ENCODE assay signal across 1 cellular context in the genomic region with DNA sequence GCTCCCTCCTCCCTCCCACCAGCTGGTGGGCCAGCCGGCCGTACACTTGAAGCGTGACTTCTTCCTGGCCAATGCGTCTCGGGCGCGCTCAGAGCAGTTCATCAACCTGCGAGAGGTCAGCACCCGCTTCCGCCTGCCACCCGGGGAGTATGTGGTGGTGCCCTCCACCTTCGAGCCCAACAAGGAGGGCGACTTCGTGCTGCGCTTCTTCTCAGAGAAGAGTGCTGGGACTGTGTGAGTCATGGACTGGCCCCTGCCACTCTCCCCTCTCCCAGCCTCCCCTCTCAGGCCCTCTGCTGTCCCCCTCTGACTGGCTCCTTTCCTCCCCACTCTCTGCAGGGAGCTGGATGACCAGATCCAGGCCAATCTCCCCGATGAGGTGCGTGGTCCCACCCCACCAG.
TF ChIP-seq lines count a peak whose summit lies in the region.

No MANE protein-coding gene starts in this region.

TF ChIP-seq in WTC11, 78 proteins besides CTCF, POLR2A, EP300 and RAD21 (continued from another document):
- TF ChIP-seq, protein P1, sequence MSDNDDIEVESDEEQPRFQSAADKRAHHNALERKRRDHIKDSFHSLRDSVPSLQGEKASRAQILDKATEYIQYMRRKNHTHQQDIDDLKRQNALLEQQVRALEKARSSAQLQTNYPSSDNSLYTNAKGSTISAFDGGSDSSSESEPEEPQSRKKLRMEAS (CRISPR knock-in tag; IDR thresholded peaks at IDR 0.05) = no peak
- TF ChIP-seq ESRRA (CRISPR knock-in tag; IDR thresholded peaks at IDR 0.05; ENCODE audit: borderline replicate concordance) (no peak), ZNF232 (CRISPR knock-in tag; IDR thresholded peaks at IDR 0.05) (no peak), CBFB (CRISPR knock-in tag; IDR thresholded peaks at IDR 0.05; ENCODE audit: low read depth) (no peak), ZNF317 (CRISPR knock-in tag; IDR thresholded peaks at IDR 0.05; ENCODE audit: borderline replicate concordance, low read depth) (no peak), JUN (CRISPR knock-in tag; IDR thresholded peaks at IDR 0.05) (no peak), FOXK1 (CRISPR knock-in tag; IDR thresholded peaks at IDR 0.05) (no peak), TEAD1 (CRISPR knock-in tag; IDR thresholded peaks at IDR 0.05) (no peak), GABPB1 (CRISPR knock-in tag; IDR thresholded peaks at IDR 0.05) (no peak), CREM (CRISPR knock-in tag; IDR thresholded peaks at IDR 0.05) (no peak), OVOL2 (CRISPR knock-in tag; IDR thresholded peaks at IDR 0.05; ENCODE audit: borderline replicate concordance) (no peak), FOXP1 (CRISPR knock-in tag; IDR thresholded peaks at IDR 0.05; ENCODE audit: borderline replicate concordance) (no peak), SMAD3 (CRISPR knock-in tag; IDR thresholded peaks at IDR 0.05; ENCODE audit: borderline replicate concordance) (no peak)
- TF ChIP-seq, protein P2, sequence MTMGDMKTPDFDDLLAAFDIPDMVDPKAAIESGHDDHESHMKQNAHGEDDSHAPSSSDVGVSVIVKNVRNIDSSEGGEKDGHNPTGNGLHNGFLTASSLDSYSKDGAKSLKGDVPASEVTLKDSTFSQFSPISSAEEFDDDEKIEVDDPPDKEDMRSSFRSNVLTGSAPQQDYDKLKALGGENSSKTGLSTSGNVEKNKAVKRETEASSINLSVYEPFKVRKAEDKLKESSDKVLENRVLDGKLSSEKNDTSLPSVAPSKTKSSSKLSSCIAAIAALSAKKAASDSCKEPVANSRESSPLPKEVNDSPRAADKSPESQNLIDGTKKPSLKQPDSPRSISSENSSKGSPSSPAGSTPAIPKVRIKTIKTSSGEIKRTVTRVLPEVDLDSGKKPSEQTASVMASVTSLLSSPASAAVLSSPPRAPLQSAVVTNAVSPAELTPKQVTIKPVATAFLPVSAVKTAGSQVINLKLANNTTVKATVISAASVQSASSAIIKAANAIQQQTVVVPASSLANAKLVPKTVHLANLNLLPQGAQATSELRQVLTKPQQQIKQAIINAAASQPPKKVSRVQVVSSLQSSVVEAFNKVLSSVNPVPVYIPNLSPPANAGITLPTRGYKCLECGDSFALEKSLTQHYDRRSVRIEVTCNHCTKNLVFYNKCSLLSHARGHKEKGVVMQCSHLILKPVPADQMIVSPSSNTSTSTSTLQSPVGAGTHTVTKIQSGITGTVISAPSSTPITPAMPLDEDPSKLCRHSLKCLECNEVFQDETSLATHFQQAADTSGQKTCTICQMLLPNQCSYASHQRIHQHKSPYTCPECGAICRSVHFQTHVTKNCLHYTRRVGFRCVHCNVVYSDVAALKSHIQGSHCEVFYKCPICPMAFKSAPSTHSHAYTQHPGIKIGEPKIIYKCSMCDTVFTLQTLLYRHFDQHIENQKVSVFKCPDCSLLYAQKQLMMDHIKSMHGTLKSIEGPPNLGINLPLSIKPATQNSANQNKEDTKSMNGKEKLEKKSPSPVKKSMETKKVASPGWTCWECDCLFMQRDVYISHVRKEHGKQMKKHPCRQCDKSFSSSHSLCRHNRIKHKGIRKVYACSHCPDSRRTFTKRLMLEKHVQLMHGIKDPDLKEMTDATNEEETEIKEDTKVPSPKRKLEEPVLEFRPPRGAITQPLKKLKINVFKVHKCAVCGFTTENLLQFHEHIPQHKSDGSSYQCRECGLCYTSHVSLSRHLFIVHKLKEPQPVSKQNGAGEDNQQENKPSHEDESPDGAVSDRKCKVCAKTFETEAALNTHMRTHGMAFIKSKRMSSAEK (CRISPR knock-in tag; IDR thresholded peaks at IDR 0.05; ENCODE audit: borderline replicate concordance) = no peak
- TF ChIP-seq, protein P3, sequence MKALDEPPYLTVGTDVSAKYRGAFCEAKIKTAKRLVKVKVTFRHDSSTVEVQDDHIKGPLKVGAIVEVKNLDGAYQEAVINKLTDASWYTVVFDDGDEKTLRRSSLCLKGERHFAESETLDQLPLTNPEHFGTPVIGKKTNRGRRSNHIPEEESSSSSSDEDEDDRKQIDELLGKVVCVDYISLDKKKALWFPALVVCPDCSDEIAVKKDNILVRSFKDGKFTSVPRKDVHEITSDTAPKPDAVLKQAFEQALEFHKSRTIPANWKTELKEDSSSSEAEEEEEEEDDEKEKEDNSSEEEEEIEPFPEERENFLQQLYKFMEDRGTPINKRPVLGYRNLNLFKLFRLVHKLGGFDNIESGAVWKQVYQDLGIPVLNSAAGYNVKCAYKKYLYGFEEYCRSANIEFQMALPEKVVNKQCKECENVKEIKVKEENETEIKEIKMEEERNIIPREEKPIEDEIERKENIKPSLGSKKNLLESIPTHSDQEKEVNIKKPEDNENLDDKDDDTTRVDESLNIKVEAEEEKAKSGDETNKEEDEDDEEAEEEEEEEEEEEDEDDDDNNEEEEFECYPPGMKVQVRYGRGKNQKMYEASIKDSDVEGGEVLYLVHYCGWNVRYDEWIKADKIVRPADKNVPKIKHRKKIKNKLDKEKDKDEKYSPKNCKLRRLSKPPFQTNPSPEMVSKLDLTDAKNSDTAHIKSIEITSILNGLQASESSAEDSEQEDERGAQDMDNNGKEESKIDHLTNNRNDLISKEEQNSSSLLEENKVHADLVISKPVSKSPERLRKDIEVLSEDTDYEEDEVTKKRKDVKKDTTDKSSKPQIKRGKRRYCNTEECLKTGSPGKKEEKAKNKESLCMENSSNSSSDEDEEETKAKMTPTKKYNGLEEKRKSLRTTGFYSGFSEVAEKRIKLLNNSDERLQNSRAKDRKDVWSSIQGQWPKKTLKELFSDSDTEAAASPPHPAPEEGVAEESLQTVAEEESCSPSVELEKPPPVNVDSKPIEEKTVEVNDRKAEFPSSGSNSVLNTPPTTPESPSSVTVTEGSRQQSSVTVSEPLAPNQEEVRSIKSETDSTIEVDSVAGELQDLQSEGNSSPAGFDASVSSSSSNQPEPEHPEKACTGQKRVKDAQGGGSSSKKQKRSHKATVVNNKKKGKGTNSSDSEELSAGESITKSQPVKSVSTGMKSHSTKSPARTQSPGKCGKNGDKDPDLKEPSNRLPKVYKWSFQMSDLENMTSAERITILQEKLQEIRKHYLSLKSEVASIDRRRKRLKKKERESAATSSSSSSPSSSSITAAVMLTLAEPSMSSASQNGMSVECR (CRISPR knock-in tag; IDR thresholded peaks at IDR 0.05; ENCODE audit: borderline replicate concordance) = no peak
- TF ChIP-seq, protein P4, sequence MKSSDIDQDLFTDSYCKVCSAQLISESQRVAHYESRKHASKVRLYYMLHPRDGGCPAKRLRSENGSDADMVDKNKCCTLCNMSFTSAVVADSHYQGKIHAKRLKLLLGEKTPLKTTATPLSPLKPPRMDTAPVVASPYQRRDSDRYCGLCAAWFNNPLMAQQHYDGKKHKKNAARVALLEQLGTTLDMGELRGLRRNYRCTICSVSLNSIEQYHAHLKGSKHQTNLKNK (CRISPR knock-in tag; IDR thresholded peaks at IDR 0.05) = no peak
- TF ChIP-seq, protein P5, sequence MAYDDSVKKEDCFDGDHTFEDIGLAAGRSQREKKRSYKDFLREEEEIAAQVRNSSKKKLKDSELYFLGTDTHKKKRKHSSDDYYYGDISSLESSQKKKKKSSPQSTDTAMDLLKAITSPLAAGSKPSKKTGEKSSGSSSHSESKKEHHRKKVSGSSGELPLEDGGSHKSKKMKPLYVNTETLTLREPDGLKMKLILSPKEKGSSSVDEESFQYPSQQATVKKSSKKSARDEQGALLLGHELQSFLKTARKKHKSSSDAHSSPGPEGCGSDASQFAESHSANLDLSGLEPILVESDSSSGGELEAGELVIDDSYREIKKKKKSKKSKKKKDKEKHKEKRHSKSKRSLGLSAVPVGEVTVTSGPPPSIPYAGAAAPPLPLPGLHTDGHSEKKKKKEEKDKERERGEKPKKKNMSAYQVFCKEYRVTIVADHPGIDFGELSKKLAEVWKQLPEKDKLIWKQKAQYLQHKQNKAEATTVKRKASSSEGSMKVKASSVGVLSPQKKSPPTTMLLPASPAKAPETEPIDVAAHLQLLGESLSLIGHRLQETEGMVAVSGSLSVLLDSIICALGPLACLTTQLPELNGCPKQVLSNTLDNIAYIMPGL (CRISPR knock-in tag; IDR thresholded peaks at IDR 0.05) = no peak
- TF ChIP-seq, protein P6, sequence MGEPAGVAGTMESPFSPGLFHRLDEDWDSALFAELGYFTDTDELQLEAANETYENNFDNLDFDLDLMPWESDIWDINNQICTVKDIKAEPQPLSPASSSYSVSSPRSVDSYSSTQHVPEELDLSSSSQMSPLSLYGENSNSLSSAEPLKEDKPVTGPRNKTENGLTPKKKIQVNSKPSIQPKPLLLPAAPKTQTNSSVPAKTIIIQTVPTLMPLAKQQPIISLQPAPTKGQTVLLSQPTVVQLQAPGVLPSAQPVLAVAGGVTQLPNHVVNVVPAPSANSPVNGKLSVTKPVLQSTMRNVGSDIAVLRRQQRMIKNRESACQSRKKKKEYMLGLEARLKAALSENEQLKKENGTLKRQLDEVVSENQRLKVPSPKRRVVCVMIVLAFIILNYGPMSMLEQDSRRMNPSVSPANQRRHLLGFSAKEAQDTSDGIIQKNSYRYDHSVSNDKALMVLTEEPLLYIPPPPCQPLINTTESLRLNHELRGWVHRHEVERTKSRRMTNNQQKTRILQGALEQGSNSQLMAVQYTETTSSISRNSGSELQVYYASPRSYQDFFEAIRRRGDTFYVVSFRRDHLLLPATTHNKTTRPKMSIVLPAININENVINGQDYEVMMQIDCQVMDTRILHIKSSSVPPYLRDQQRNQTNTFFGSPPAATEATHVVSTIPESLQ (CRISPR knock-in tag; IDR thresholded peaks at IDR 0.05) = no peak
TF ChIP-seq in WTC11: peak in this region for 0.
